Comparison of ENCODE assay signal across 8 cellular contexts in the genomic region with DNA sequence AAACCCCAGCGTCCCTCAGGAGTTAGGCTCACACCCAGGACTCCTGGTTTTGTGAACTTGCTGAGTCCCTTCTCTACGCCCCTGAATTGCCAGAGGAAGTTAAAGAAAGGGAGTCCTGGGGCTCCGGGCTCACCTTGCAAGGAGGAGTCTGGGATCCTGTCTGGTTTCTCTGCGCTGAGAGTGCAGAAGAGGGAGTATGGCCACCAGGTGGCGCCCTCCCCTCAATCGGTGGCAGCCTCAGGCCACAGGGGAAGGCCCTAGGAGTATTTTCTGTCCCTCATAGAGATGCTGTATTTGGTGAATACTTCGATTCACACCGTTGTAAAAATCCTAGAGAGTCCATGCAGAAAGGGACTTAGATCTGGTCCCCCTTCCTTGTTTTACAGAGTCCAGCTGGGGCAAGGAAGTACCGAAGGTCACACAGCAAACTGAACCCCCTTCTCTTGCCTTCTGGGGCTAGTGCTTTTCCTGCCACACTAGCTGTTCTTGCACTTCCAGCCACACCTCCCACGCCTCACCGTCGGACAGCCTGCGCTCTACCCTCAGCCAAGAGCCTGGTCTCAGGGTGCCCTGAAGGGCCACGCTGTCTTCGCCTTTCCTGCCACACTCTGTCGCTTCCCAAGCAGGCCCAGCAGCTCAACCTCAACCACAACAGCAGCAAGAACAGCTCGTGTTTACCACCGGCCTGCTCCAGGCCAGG. TPM values are rescaled to one million over a fixed set of nuclear protein-coding genes. Genes with fewer than 3 reads are reported as not detected.
DNase-seq lines count a peak whose midpoint lies in the region; ATAC-seq and TF ChIP-seq lines count a peak whose summit lies in the region.

No MANE protein-coding gene starts in this region.

- dilution Hi-C loops in IMR-90 (cut with HindIII; ENCODE audit: low sequenced_read_pairs, unreplicated experiment) = no loop called here

- peaks cover 36% of the 10 kb centered on the region for H3K27me3 Mint-ChIP-seq in activated naive CD4-positive, alpha-beta T cell treated with anti-CD3 and anti-CD28 coated beads for 36 hours (ENCODE audit: low read depth)

- no peak overlapping the region for H3K4me3 Mint-ChIP-seq in activated naive CD4-positive, alpha-beta T cell treated with anti-CD3 and anti-CD28 coated beads for 36 hours

- DNase-seq in GM03348 (ENCODE audit: low spot score) = peak; percentile 92
- peak; percentile 53 for DNase-seq in IMR-90
- DNase-seq in SJSA1 (ENCODE audit: low read depth in 1 of 2, low spot score in 2 of 2) = peak; percentile 82 to 85
- peak; percentile 88 for DNase-seq in activated naive CD4-positive, alpha-beta T cell treated with anti-CD3 and anti-CD28 coated beads for 36 hours
- peak; percentile 88 for DNase-seq in Right ventricle myocardium superior
- DNase-seq in psoas muscle = peak; percentile 79 to 84
- no peak for DNase-seq in cortex of kidney (lab: John Stamatoyannopoulos, UW)

- peaks cover 3% of the 10 kb centered on the region; the same call in 1 of the 2 replicates for H4K20me1 ChIP-seq in IMR-90 (ENCODE audit: insufficient read depth, low read length)

- no peak overlapping the region for H3K4me2 ChIP-seq in IMR-90 (ENCODE audit: low read depth, low read length)

- H3K27ac ChIP-seq in IMR-90 (ENCODE audit: insufficient read depth, low read length) = no peak overlapping the region
- no peak overlapping the region for H3K27ac ChIP-seq in SJSA1
- no peak overlapping the region for H3K27ac ChIP-seq in psoas muscle

- H2BK5ac ChIP-seq in IMR-90 (ENCODE audit: low read depth, low read length, poor library complexity, severe bottlenecking) = no peak overlapping the region

- H3K27me3 ChIP-seq in IMR-90 (ENCODE audit: control insufficient read depth, insufficient read depth, low read length) (peaks cover 30% of the 10 kb centered on the region), SJSA1 (replicated peaks) (peaks cover 30% of the 10 kb centered on the region), psoas muscle (ENCODE audit: insufficient read depth in 3 of 3, low read length in 2 of 3) (peaks cover 0 to 36% (median 7%) of the 10 kb centered on the region in 3 donors)

- no peak overlapping the region for H4K8ac ChIP-seq in IMR-90 (ENCODE audit: low read depth in 2 of 2, low read length in 2 of 2)

- H3K9me3 ChIP-seq in IMR-90 (ENCODE audit: control insufficient read depth, insufficient read depth, low read length) = 0 out of 2 replicates have a peak, but pooled peaks cover 3% of the 10 kb centered on the region
- H3K9me3 ChIP-seq in SJSA1 (replicated peaks) = no peaks in the 10 kb centered on the region
- no peaks in the 10 kb centered on the region for H3K9me3 ChIP-seq in psoas muscle

- H4K5ac ChIP-seq in IMR-90 (ENCODE audit: low read depth, low read length) = no peak overlapping the region

- H2BK15ac ChIP-seq in IMR-90 (ENCODE audit: low read depth, low read length) = no peak overlapping the region

- no peak overlapping the region for H2BK120ac ChIP-seq in IMR-90 (ENCODE audit: low read depth, low read length)

- no peaks in the 10 kb centered on the region for H3K36me3 ChIP-seq in IMR-90 (ENCODE audit: control insufficient read depth, insufficient read depth, low read length)
- H3K36me3 ChIP-seq in SJSA1 = no peaks in the 10 kb centered on the region
- H3K36me3 ChIP-seq in psoas muscle (ENCODE audit: insufficient read depth in 1 of 2, low read depth in 1 of 2) = peaks cover 0 to 4% of the 10 kb centered on the region in 2 donors

- H3K4me1 ChIP-seq in IMR-90 (ENCODE audit: control insufficient read depth, insufficient read depth, low read length) (peaks cover 2% of the 10 kb centered on the region; the same call in 1 of the 2 replicates), SJSA1 (replicated peaks) (peaks cover 11% of the 10 kb centered on the region), psoas muscle (peaks cover 1% of the 10 kb centered on the region)

- H3K9me3 Mint-ChIP-seq in activated naive CD4-positive, alpha-beta T cell treated with anti-CD3 and anti-CD28 coated beads for 36 hours = no peaks in the 10 kb centered on the region

- H2AK9ac ChIP-seq in IMR-90 (replicated peaks; ENCODE audit: low read depth, low read length, poor library complexity) = no peak overlapping the region

- H2AK5ac ChIP-seq in IMR-90 (ENCODE audit: low read depth, low read length) = no peak overlapping the region

- no peak overlapping the region for H3K9ac ChIP-seq in IMR-90 (ENCODE audit: low read depth, low read length)

- H3K14ac ChIP-seq in IMR-90 (replicated peaks; ENCODE audit: low read depth, low read length) = no peak overlapping the region

- peak; percentile 96 for ATAC-seq in GM21576 (IDR thresholded peaks at IDR 0.05; ENCODE audit: unreplicated experiment)
- ATAC-seq in IMR-90 (ENCODE audit: low read depth) = peak; percentile 92
- peak; percentile 91 for ATAC-seq in Right ventricle myocardium superior (ENCODE audit: poor library complexity)
- ATAC-seq in psoas muscle = peak; percentile 89 to 95 (median 90)

- no peak overlapping the region for H3K27ac Mint-ChIP-seq in activated naive CD4-positive, alpha-beta T cell treated with anti-CD3 and anti-CD28 coated beads for 36 hours

- no peaks in the 10 kb centered on the region for H3K9me1 ChIP-seq in IMR-90 (ENCODE audit: insufficient read depth, low read length)

- POLR2A ChIA-PET in IMR-90 (lab: Charles Lee; ENCODE audit: unreplicated experiment) = no interaction called here

- H2BK20ac ChIP-seq in IMR-90 (ENCODE audit: low read depth, low read length) = no peak overlapping the region

- no peak overlapping the region for H3K23ac ChIP-seq in IMR-90 (ENCODE audit: low read depth, low read length)

- H4K91ac ChIP-seq in IMR-90 (ENCODE audit: insufficient read depth, low read depth, low read length) = no peak overlapping the region

- H3K4me3 ChIP-seq in IMR-90 (ENCODE audit: insufficient read depth, low read depth, low read length) = no peak overlapping the region
- H3K4me3 ChIP-seq in SJSA1 = no peak overlapping the region
- H3K4me3 ChIP-seq in psoas muscle = no peak overlapping the region

- intact Hi-C loops in IMR-90 (cut with micrococcal nuclease) (loop anchor here (1.0 to 5.0 kb wide), 4 partner anchors 142 to 396 kb away; no protein-coding TSS in a partner anchor), Right ventricle myocardium superior (cut with DNase I) (loop anchor here (2.0 kb wide), 1 partner anchor 141 kb away; no protein-coding TSS in a partner anchor), psoas muscle (cut with DNase I) (loop anchor here (2.0 to 5.0 kb wide), 3 partner anchors 139 to 174 kb away; no protein-coding TSS in a partner anchor)
- intact Hi-C loops in activated naive CD4-positive, alpha-beta T cell treated with anti-CD3 and anti-CD28 coated beads for 36 hours (cut with micrococcal nuclease) = loop anchor here (1.0 to 2.0 kb wide), 7 partner anchors 45 to 494 kb away; no protein-coding TSS in a partner anchor

- in situ Hi-C loops in IMR-90 (cut with MboI; ENCODE audit: low sequenced_read_pairs) = loop anchor here (5.0 to 25.0 kb wide), 2 partner anchors 139 to 344 kb away; no protein-coding TSS in a partner anchor

- no peak overlapping the region for H3K56ac ChIP-seq in IMR-90 (ENCODE audit: extremely low read depth, insufficient read depth, low read length)

- no peak for TF ChIP-seq POLR2A in IMR-90 (IDR thresholded peaks at IDR 0.05; ENCODE audit: low read depth, low read length)

- 86% methylated on average over 1 of the region's 18 CpGs; no CpG with 5 or more reads in 1 of the 2 experiments for WGBS in IMR-90 (ENCODE audit: extremely low coverage in 2 of 2, insufficient read length in 1 of 2), 2 experiments
- 40 to 49% (median 46%) methylated on average over 18 of the region's 18 CpGs for WGBS in psoas muscle, 3 donors

- H2AFZ ChIP-seq in IMR-90 (replicated peaks; ENCODE audit: low read length, poor library complexity) = peak overlapping the region; percentile 4

- H3K18ac ChIP-seq in IMR-90 (ENCODE audit: low read depth, low read length) = no peak overlapping the region

- peak; percentile 76 for TF ChIP-seq RAD21 in IMR-90 (IDR thresholded peaks at IDR 0.05; ENCODE audit: low read length)

- no peak overlapping the region for H3K4ac ChIP-seq in IMR-90 (ENCODE audit: low read depth, low read length)

- TF ChIP-seq CTCF in IMR-90 (conservative IDR thresholded peaks at IDR 0.05; ENCODE audit: low read depth, low read length) (peak; percentile 85), psoas muscle (IDR thresholded peaks at IDR 0.05) (peak; percentile 92)

- BruUV-seq in IMR-90 (replicated peaks; lab: Mats Ljungman, UMichigan) = no TSS peak

- H3K4me1 Mint-ChIP-seq in activated naive CD4-positive, alpha-beta T cell treated with anti-CD3 and anti-CD28 coated beads for 36 hours (ENCODE audit: low read depth) = peaks cover 6% of the 10 kb centered on the region

- no peaks in the 10 kb centered on the region for H3K79me1 ChIP-seq in IMR-90 (ENCODE audit: low read depth in 1 of 2, low read length in 2 of 2)

- H3K36me3 Mint-ChIP-seq in activated naive CD4-positive, alpha-beta T cell treated with anti-CD3 and anti-CD28 coated beads for 36 hours (ENCODE audit: low read depth) = no peaks in the 10 kb centered on the region

- CTCF ChIA-PET in IMR-90 (lab: Yijun Ruan, JAX) = interaction anchor here (0.7 to 1.3 kb wide), 3 partner anchors 10 to 143 kb away, joined by 3 read pairs; no protein-coding TSS in a partner anchor
- CTCF ChIA-PET in activated naive CD4-positive, alpha-beta T cell treated with anti-CD3 and anti-CD28 coated beads for 36 hours (lab: Charles Lee) = interaction anchor here (0.6 to 4.3 kb wide), 30 partner anchors 9 to 495 kb away, joined by 3 to 60 read pairs (median 4); no protein-coding TSS in a partner anchor

TF ChIP-seq in IMR-90, 13 proteins besides CTCF, POLR2A, EP300 and RAD21 (continues in another document):
- peak; percentile 88 for TF ChIP-seq SMC3 (IDR thresholded peaks at IDR 0.05; ENCODE audit: low read depth, low read length)
- no peak for TF ChIP-seq MAZ (IDR thresholded peaks at IDR 0.05; ENCODE audit: borderline replicate concordance, low read depth, low read length)

RNA-seq across cellular contexts. Expression of a gene that starts 10.2 kb away (rescaled TPM):
- not detected in 2 replicates for total RNA-seq in IMR-90 (2012; rRNA removed)
- not detected in 2 replicates for polyA plus RNA-seq in IMR-90 (2012; rRNA removed)
- polyA plus RNA-seq in IMR-90 (2012; cell fraction: cytosol; rRNA removed) = not detected in 2 replicates
- not detected in 2 replicates for polyA plus RNA-seq in IMR-90 (2012; cell fraction: nucleus; rRNA removed; ENCODE audit: low replicate concordance)
- not detected in 2 replicates for total RNA-seq in SJSA1 (2014; rRNA removed; shearing (Covaris generic))
- not detected for total RNA-seq in activated naive CD4-positive, alpha-beta T cell treated with anti-CD3 and anti-CD28 coated beads for 36 hours
- total RNA-seq in Right ventricle myocardium superior = 23.4 TPM
- total RNA-seq in psoas muscle = not detected
- polyA plus RNA-seq in psoas muscle = not detected

RNA-seq across cellular contexts. Expression of a gene that starts 22.0 kb away (rescaled TPM):
- 9.7 and 13.1 TPM in 2 replicates for total RNA-seq in IMR-90 (2012; rRNA removed)
- polyA plus RNA-seq in IMR-90 (2012; rRNA removed) = 17.6 and 21.3 TPM in 2 replicates
- 10.6 and 11.4 TPM in 2 replicates for polyA plus RNA-seq in IMR-90 (2012; cell fraction: cytosol; rRNA removed)
- polyA plus RNA-seq in IMR-90 (2012; cell fraction: nucleus; rRNA removed; ENCODE audit: low replicate concordance) = 9.1 and 28.3 TPM in 2 replicates
- total RNA-seq in SJSA1 (2014; rRNA removed; shearing (Covaris generic)) = 24.5 and 36.7 TPM in 2 replicates
- 10 to 100 TPM; 29.3 to 30.3 TPM for total RNA-seq in activated naive CD4-positive, alpha-beta T cell treated with anti-CD3 and anti-CD28 coated beads for 36 hours
- total RNA-seq in Right ventricle myocardium superior = 32.4 TPM
- 10 to 100 TPM; 22.7 to 35.7 (median 29.8) TPM for total RNA-seq in psoas muscle
- 10 to 100 TPM in 2 of 3 donors, 1 to 10 TPM in 1; 9.2 to 31.5 (median 11.3) TPM for polyA plus RNA-seq in psoas muscle

Comparison
In these comparisons a context has a peak if more than half of its experiments do, and no peak if none do; other contexts are left out.
1. RNA of a gene that starts 10.2 kb away (total RNA-seq): 23.4 TPM in Right ventricle myocardium superior (single experiment); not detected in psoas muscle, not detected in IMR-90, not detected in SJSA1 and not detected in activated naive CD4-positive, alpha-beta T cell treated with anti-CD3 and anti-CD28 coated beads for 36 hours; every median in the first group is over 10 times any median in the second.
2. Peak in every context shown above with its lines, with median percentiles within 50 percentile points of each other: ATAC-seq.